In the genomic region with DNA sequence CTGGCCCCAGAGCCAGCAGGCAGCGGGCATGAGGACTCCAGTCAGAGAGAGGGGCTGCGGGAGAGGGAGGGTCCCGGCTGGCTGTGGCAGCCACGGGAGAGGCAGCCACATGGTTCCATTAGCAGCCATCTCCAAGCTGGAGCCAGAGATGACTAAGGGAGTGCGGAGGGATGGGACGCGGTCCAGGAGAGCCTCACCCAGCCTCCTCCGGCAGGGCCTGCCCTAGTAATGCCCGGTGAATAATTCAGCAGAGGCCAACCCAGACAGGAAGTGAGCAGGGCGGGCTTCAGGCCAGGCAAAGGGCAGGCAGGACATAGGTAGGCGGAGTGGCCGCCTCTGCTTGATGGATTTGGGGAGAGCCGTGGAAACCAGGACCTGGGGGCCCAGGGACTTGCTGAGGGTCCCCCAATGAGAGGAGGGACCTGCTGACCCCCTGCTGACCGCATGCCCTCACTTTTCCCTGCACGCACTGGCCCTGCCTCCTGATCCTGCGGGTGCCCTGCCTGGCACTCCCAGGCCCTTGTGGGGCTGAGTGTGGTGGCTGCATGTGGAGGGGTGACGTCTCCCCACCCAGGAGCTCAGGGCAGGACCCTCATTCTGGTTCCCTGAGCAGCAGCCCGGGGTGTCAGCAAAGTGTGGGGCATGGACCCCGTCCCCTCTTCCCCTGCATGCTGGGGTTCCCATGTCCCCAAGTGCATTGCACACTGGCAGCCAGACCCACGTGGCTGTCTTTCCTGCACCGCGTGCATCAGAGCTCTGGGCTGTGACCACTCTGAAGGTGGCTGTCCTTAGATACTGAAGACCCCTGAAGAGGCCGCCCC, we compare ENCODE assay signal across 12 cellular contexts. TPM values are rescaled to one million over a fixed set of nuclear protein-coding genes. Genes with fewer than 3 reads are reported as not detected.
A peak's percentile ranks its signal among the peaks of the same experiment; 100 is the strongest.
DNase-seq lines count a peak whose midpoint lies in the region; ATAC-seq, FAIRE-seq and TF ChIP-seq lines count a peak whose summit lies in the region.
"Had no signal": no experiment of that assay in that cellular context is flagged by ENCODE, and none has a peak within 500 bp of the region (broad histone marks: within the 10 kb centered on the region; RNA-seq: fewer than 3 reads in every experiment).

No MANE protein-coding gene starts in this region.

- peak; percentile 97 for ATAC-seq in RWPE2 (ENCODE audit: low read depth)

- TF ChIP-seq POLR2A in H54 (IDR thresholded peaks at IDR 0.05; ENCODE audit: low read depth, low read length) (peak; percentile 61), esophagus squamous epithelium (IDR thresholded peaks at IDR 0.05) (no peak)

- WGBS in esophagus squamous epithelium, 2 donors, result 33 to 42% methylated on average over 6 to 9 of the region's 23 CpGs

- H3K4me1 ChIP-seq in RWPE2 (ENCODE audit: insufficient read depth, poor library complexity, severe bottlenecking) (peaks cover 30% of the 10 kb centered on the region), BE2C (no peaks in the 10 kb centered on the region), esophagus squamous epithelium (peaks cover 4 to 39% (median 16%) of the 10 kb centered on the region in 3 donors)
- no peaks in the 10 kb centered on the region for H3K4me1 ChIP-seq in effector memory CD4-positive, alpha-beta T cell (ENCODE audit: control insufficient read depth, insufficient read depth, low read length, poor library complexity, severe bottlenecking)

- intact Hi-C loops in esophagus squamous epithelium (cut with DNase I), result no loop called here

- peak overlapping the region; percentile 22 for H3K27ac ChIP-seq in RWPE2 (ENCODE audit: poor library complexity, severe bottlenecking)
- no peak overlapping the region for H3K27ac ChIP-seq in effector memory CD4-positive, alpha-beta T cell (ENCODE audit: insufficient read depth, low read length, poor library complexity, severe bottlenecking)
- H3K27ac ChIP-seq in esophagus squamous epithelium, result peak overlapping the region in 1 of 4 donors; percentile 44

- no peak overlapping the region for H3K4me3 ChIP-seq in RWPE2 (ENCODE audit: severe bottlenecking)
- no peak overlapping the region for H3K4me3 ChIP-seq in fibroblast of pulmonary artery (replicated peaks; ENCODE audit: low read depth, low read length)
- no peak overlapping the region for H3K4me3 ChIP-seq in BE2C (ENCODE audit: low read depth, low read length)
- H3K4me3 ChIP-seq in effector memory CD4-positive, alpha-beta T cell (ENCODE audit: insufficient read depth, low read depth, low read length, poor library complexity, severe bottlenecking), result no peak overlapping the region
- no peak overlapping the region for H3K4me3 ChIP-seq in esophagus squamous epithelium

- H3K27me3 ChIP-seq in RWPE2 (ENCODE audit: insufficient read depth, poor library complexity, severe bottlenecking), result peaks cover 5% of the 10 kb centered on the region
- H3K27me3 ChIP-seq in BE2C, result peaks cover 12% of the 10 kb centered on the region
- H3K27me3 ChIP-seq in effector memory CD4-positive, alpha-beta T cell (replicated peaks; ENCODE audit: control insufficient read depth, insufficient read depth, low read length, poor library complexity, severe bottlenecking), result no peaks in the 10 kb centered on the region
- H3K27me3 ChIP-seq in esophagus squamous epithelium, result peaks cover 0 to 90% (median 2%) of the 10 kb centered on the region in 4 donors

- H3K36me3 ChIP-seq in RWPE2 (ENCODE audit: low read depth) (no peaks in the 10 kb centered on the region), BE2C (no peaks in the 10 kb centered on the region), esophagus squamous epithelium (no peaks in the 10 kb centered on the region)
- no peaks in the 10 kb centered on the region for H3K36me3 ChIP-seq in effector memory CD4-positive, alpha-beta T cell (ENCODE audit: control insufficient read depth, insufficient read depth, low read length)

- TF ChIP-seq CTCF in RWPE2 (IDR thresholded peaks at IDR 0.05; ENCODE audit: poor library complexity, severe bottlenecking) (no peak), fibroblast of pulmonary artery (IDR thresholded peaks at IDR 0.05; ENCODE audit: low read length, missing control alignments) (no peak), BE2C (IDR thresholded peaks at IDR 0.05; ENCODE audit: low read depth, low read length) (no peak), esophagus squamous epithelium (IDR thresholded peaks at IDR 0.05) (no peak)

- DNase-seq in H54 (ENCODE audit: insufficient read length, low spot score) (peak; percentile 98), RWPE2 (ENCODE audit: low spot score) (peak; percentile 98), fibroblast of pulmonary artery (ENCODE audit: low read depth) (peak; percentile 69), renal cortical epithelial cell (ENCODE audit: low read depth) (peak; percentile 69), BE2C (no peak), esophagus squamous epithelium (lab: John Stamatoyannopoulos, UW) (no peak), T-helper 2 cell (no peak)
- no peak for DNase-seq in effector memory CD4-positive, alpha-beta T cell
- DNase-seq: activated T-cell treated with anti-CD3 and anti-CD28 coated beads, Interleukin-2, amount 50 U/mL, for 24 hours; DMS53; NCI-H1105 treated with DMSO at 0.1 percent for 48 hours had no signal

- H3K9me3 ChIP-seq in RWPE2 (ENCODE audit: severe bottlenecking) (no peaks in the 10 kb centered on the region), BE2C (no peaks in the 10 kb centered on the region), esophagus squamous epithelium (no peaks in the 10 kb centered on the region)
- H3K9me3 ChIP-seq in effector memory CD4-positive, alpha-beta T cell (ENCODE audit: control insufficient read depth, low read length), result no peaks in the 10 kb centered on the region

- FAIRE-seq in H54 (lab: Jason Lieb, UNC), result no peak
- FAIRE-seq: TTC549 had no signal

RNA-seq across cellular contexts. Expression of gene SLCO4A1, which starts 51.8 kb away (rescaled TPM):
- total RNA-seq in renal cortical epithelial cell (6.1 and 30.7 TPM in 2 replicates), esophagus squamous epithelium (10 to 100 TPM in 3 of 4 donors, 1 to 10 TPM in 1; 6.7 to 22.1 (median 14.4) TPM)
- polyA plus RNA-seq in BE2C (2012; ENCODE audit: insufficient read depth, insufficient read length, low read depth), result 15.3 TPM

Comparison
In these comparisons a context has a peak if more than half of its experiments do, and no peak if none do; other contexts are left out.
1. DNase-seq: peak in H54 (single experiment), RWPE2 (single experiment), fibroblast of pulmonary artery (single experiment) and renal cortical epithelial cell (single experiment); none in BE2C (single experiment), effector memory CD4-positive, alpha-beta T cell (0 of 3), esophagus squamous epithelium (single experiment) and T-helper 2 cell (0 of 5).